8 cellular contexts compared by ENCODE assay signal in the genomic region with DNA sequence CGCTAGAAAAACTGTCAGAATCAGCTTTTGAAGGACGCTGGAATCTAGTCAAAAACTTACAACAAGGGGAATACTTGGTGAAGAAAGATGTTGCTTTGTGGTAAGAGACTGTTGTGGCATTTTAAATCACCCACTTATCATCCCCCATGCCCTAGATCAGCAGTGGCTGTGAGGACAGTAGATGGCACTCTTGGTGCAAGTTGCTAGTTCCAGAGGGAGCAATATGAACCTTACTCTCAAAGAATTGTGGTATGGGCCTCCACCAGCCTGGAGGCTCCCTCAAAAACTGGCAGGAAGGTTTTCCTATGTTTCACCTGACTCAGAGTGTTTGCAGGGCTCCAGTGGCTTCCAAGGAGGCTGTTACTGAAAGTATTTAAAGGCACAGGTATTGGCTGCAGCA. TPM values are rescaled to one million over a fixed set of nuclear protein-coding genes. Genes with fewer than 3 reads are reported as not detected.
DNase-seq lines count a peak whose midpoint lies in the region; ATAC-seq, FAIRE-seq and TF ChIP-seq lines count a peak whose summit lies in the region.

No MANE protein-coding gene starts in this region.

- CTCF ChIA-PET in endothelial cell of umbilical vein (lab: Charles Lee), result no interaction called here
- CTCF ChIA-PET in CD8-positive, alpha-beta memory T cell (lab: Charles Lee), result interaction anchor here (1.0 kb wide), 1 partner anchor 163 kb away, joined by 3 read pairs; no protein-coding TSS in a partner anchor

- H3K27me3 ChIP-seq in endothelial cell of umbilical vein (ENCODE audit: control insufficient read depth in 2 of 2, insufficient read depth in 2 of 2, low read length in 2 of 2), result no peaks in the 10 kb centered on the region
- H3K27me3 ChIP-seq in CD8-positive, alpha-beta memory T cell (ENCODE audit: insufficient read depth, low read length, poor library complexity, severe bottlenecking), result no peaks in the 10 kb centered on the region

- DNase-seq in EL, result peak; percentile 56
- DNase-seq in RKO (ENCODE audit: low spot score), result peak; percentile 63
- DNase-seq in endothelial cell of umbilical vein (ENCODE audit: low read depth, low spot score), result peak; percentile 41
- peak in 1 of 3 donors; percentile 35 for DNase-seq in mucosa of descending colon
- no peak for DNase-seq in CD8-positive, alpha-beta memory T cell
- DNase-seq in T-helper 9 cell, result no peak

- dilution Hi-C loops in endothelial cell of umbilical vein (cut with MboI; ENCODE audit: extremely low pct_ligation_motif_present, low sequenced_read_pairs), result no loop called here

- no peaks in the 10 kb centered on the region for H3K9me1 ChIP-seq in endothelial cell of umbilical vein (replicated peaks; ENCODE audit: control insufficient read depth, extremely low read depth, insufficient read depth, low read length)

- H3K9ac ChIP-seq in endothelial cell of umbilical vein (replicated peaks; ENCODE audit: extremely low read depth, insufficient read depth, low read length), result no peak overlapping the region

- BruUV-seq in endothelial cell of umbilical vein (replicated peaks; lab: Mats Ljungman, UMichigan), result no TSS peak

- TF ChIP-seq POLR2A in endothelial cell of umbilical vein (IDR thresholded peaks at IDR 0.05; ENCODE audit: low read depth, low read length), result no peak

- POLR2A ChIA-PET in endothelial cell of umbilical vein (lab: Charles Lee), result no interaction called here
- POLR2A ChIA-PET in CD8-positive, alpha-beta memory T cell (lab: Charles Lee), result no interaction called here

- H3K4me3 ChIP-seq in endothelial cell of umbilical vein (replicated peaks in 1 of 3; ENCODE audit: insufficient read depth in 1 of 3, low read depth in 1 of 3, low read length in 3 of 3) (no peak overlapping the region), mucosa of descending colon (no peak overlapping the region)
- H3K4me3 ChIP-seq in CD8-positive, alpha-beta memory T cell (ENCODE audit: low read length), result no peak overlapping the region

- intact Hi-C loops in endothelial cell of umbilical vein (cut with micrococcal nuclease), result loop anchor here (1.0 to 5.0 kb wide), 4 partner anchors 37 to 526 kb away; partner anchors contain the start of gene SLC16A2
- intact Hi-C loops in mucosa of descending colon (cut with DNase I, micrococcal nuclease), result no loop called here

- peak; percentile 14 to 43 for TF ChIP-seq CTCF in endothelial cell of umbilical vein (IDR thresholded peaks at IDR 0.05; ENCODE audit: extremely low read depth in 1 of 2, insufficient read depth in 1 of 2, low read depth in 1 of 2, low read length in 2 of 2)
- no peak for TF ChIP-seq CTCF in mucosa of descending colon (IDR thresholded peaks at IDR 0.05)

- no peak overlapping the region for H3K27ac Mint-ChIP-seq in CD8-positive, alpha-beta memory T cell

- H3K4me1 Mint-ChIP-seq in CD8-positive, alpha-beta memory T cell, result no peaks in the 10 kb centered on the region

- peaks cover 6 to 9% of the 10 kb centered on the region in 2 donors for H3K27me3 Mint-ChIP-seq in CD8-positive, alpha-beta memory T cell

- H3K9me3 ChIP-seq in endothelial cell of umbilical vein (replicated peaks; ENCODE audit: control insufficient read depth, insufficient read depth, low read length), result no peaks in the 10 kb centered on the region
- no peaks in the 10 kb centered on the region for H3K9me3 ChIP-seq in mucosa of descending colon
- H3K9me3 ChIP-seq in CD8-positive, alpha-beta memory T cell (ENCODE audit: low read length), result no peaks in the 10 kb centered on the region

- ATAC-seq in HG02759 (IDR thresholded peaks at IDR 0.05; ENCODE audit: unreplicated experiment) (peak; percentile 49), mucosa of descending colon (peak; percentile 46), GM19023 (IDR thresholded peaks at IDR 0.05; ENCODE audit: unreplicated experiment) (no peak)

- H3K36me3 ChIP-seq in endothelial cell of umbilical vein (ENCODE audit: control insufficient read depth in 2 of 2, extremely low read depth in 1 of 2, insufficient read depth in 2 of 2, low read length in 2 of 2) (no peaks in the 10 kb centered on the region), mucosa of descending colon (ENCODE audit: low read depth) (no peaks in the 10 kb centered on the region)
- H3K36me3 ChIP-seq in CD8-positive, alpha-beta memory T cell (ENCODE audit: insufficient read depth, low read length), result no peaks in the 10 kb centered on the region

- H3K36me3 Mint-ChIP-seq in CD8-positive, alpha-beta memory T cell, result no peaks in the 10 kb centered on the region

- FAIRE-seq in endothelial cell of umbilical vein (lab: Jason Lieb, UNC), result no peak

- H3K79me2 ChIP-seq in endothelial cell of umbilical vein (ENCODE audit: control insufficient read depth, insufficient read depth, low read length), result no peaks in the 10 kb centered on the region

- H4K20me1 ChIP-seq in endothelial cell of umbilical vein (replicated peaks; ENCODE audit: control insufficient read depth, extremely low read depth, insufficient read depth, low read length), result no peaks in the 10 kb centered on the region

- no peak overlapping the region for H2AFZ ChIP-seq in endothelial cell of umbilical vein (ENCODE audit: low read depth, low read length)

- H3K27ac ChIP-seq in endothelial cell of umbilical vein (ENCODE audit: insufficient read depth, low read depth, low read length), result no peak overlapping the region
- no peak overlapping the region for H3K27ac ChIP-seq in CD8-positive, alpha-beta memory T cell (ENCODE audit: low read depth, low read length)

- H3K4me1 ChIP-seq in endothelial cell of umbilical vein (ENCODE audit: control insufficient read depth, extremely low read depth, insufficient read depth, low read length) (no peaks in the 10 kb centered on the region), mucosa of descending colon (ENCODE audit: low read depth) (no peaks in the 10 kb centered on the region)
- H3K4me1 ChIP-seq in CD8-positive, alpha-beta memory T cell (ENCODE audit: insufficient read depth, low read length), result no peaks in the 10 kb centered on the region

- no peak overlapping the region for H3K4me2 ChIP-seq in endothelial cell of umbilical vein (ENCODE audit: insufficient read depth, low read length)

- no peaks in the 10 kb centered on the region for H3K9me3 Mint-ChIP-seq in CD8-positive, alpha-beta memory T cell

- no peak overlapping the region for H3K4me3 Mint-ChIP-seq in CD8-positive, alpha-beta memory T cell

TF ChIP-seq in endothelial cell of umbilical vein, 7 proteins besides CTCF, POLR2A, EP300 and RAD21:
- TF ChIP-seq FOS (IDR thresholded peaks at IDR 0.05; ENCODE audit: borderline replicate concordance, insufficient read depth, low read length), result no peak
- TF ChIP-seq GATA2 (IDR thresholded peaks at IDR 0.05; ENCODE audit: insufficient read depth, insufficient read length, low read depth, low read length), result no peak
- no peak for TF ChIP-seq EZH2 (IDR thresholded peaks at IDR 0.05; ENCODE audit: borderline replicate concordance, low read depth, low read length, severe bottlenecking)
- TF ChIP-seq MAX (IDR thresholded peaks at IDR 0.05; ENCODE audit: insufficient read depth, insufficient read length), result no peak
- TF ChIP-seq MYC (IDR thresholded peaks at IDR 0.05; ENCODE audit: low read depth, low read length), result no peak
- no peak for TF ChIP-seq JUN (IDR thresholded peaks at IDR 0.05; ENCODE audit: borderline replicate concordance, insufficient read depth, insufficient read length, low read depth)
- TF ChIP-seq POLR2AphosphoS5 (IDR thresholded peaks at IDR 0.05; ENCODE audit: insufficient read depth, low read depth, low read length), result no peak
TF ChIP-seq in endothelial cell of umbilical vein: peak in this region for 0.

RNA-seq across cellular contexts. Expression of gene SLC16A2, which starts 37.7 kb away (rescaled TPM):
- total RNA-seq in endothelial cell of umbilical vein, result 3.1 and 3.3 TPM in 2 replicates
- 3.6 and 3.9 TPM in 2 replicates for polyA plus RNA-seq in endothelial cell of umbilical vein
- 2.1 and 2.4 TPM in 2 replicates for polyA plus RNA-seq in endothelial cell of umbilical vein (2011; cell fraction: cytosol; rRNA removed)
- 5.0 and 6.2 TPM in 2 replicates for polyA plus RNA-seq in endothelial cell of umbilical vein (2011; cell fraction: nucleus; rRNA removed)
- 0.83 and 2.0 TPM in 2 replicates for polyA plus RNA-seq in endothelial cell of umbilical vein (2012)
- 5.3 and 6.0 TPM in 2 replicates for polyA minus RNA-seq in endothelial cell of umbilical vein
- not detected for polyA minus RNA-seq in endothelial cell of umbilical vein (2011; cell fraction: cytosol; rRNA and poly(A)+ RNA removed)
- polyA minus RNA-seq in endothelial cell of umbilical vein (2011; cell fraction: nucleus; rRNA and poly(A)+ RNA removed), result 2.2 and 2.5 TPM in 2 replicates
- 1 to 10 TPM; 1.3 to 7.9 (median 2.3) TPM for total RNA-seq in mucosa of descending colon
- under 1 TPM; 0.46 to 0.78 TPM for total RNA-seq in CD8-positive, alpha-beta memory T cell
- 0.24 TPM for polyA plus RNA-seq in CD8-positive, alpha-beta memory T cell

Comparison
In these comparisons a context has a peak if more than half of its experiments do, and no peak if none do; other contexts are left out.
1. DNase-seq: peak in EL (single experiment), RKO (single experiment) and endothelial cell of umbilical vein (single experiment); none in CD8-positive, alpha-beta memory T cell (0 of 5) and T-helper 9 cell (single experiment).